In the genomic region with DNA sequence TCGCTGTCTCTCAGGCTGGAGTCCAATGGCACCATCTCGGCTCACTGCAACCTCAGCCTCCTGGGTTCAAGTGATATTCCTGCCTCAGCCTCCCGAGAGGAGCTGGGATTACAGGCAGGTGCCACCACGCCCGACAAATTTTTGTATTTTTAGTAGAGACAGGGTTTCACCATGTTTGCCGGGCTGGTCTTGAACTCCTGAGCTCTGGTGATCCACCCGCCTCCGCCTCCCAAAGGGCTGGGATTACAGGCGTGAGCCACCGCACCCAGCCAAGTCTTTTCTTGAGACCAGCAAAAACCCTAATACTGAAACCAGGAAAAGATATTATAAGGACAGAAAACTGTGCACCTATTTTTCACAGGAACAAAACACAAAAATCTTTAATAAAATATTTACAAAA, we compare ENCODE assay signal across 7 cellular contexts. TPM values are rescaled to one million over a fixed set of nuclear protein-coding genes. Genes with fewer than 3 reads are reported as not detected.
"Had no signal": no experiment of that assay in that cellular context is flagged by ENCODE, and none has a peak within 500 bp of the region (broad histone marks: within the 10 kb centered on the region; RNA-seq: fewer than 3 reads in every experiment).

No MANE protein-coding gene starts in this region.

RNA-seq across cellular contexts. Expression of a gene that starts 41.4 kb away (rescaled TPM):
- total RNA-seq: naive thymus-derived CD8-positive, alpha-beta T cell; natural killer cell; natural killer cell treated with Interleukin-12 subunit alpha and Interleukin-12 subunit beta and Interleukin-15 and Interleukin-18, amount 100 ng/mL, for 72 hours; osteocyte; pulmonary artery endothelial cell; renal cortical epithelial cell; right lobe of liver had no signal
- polyA plus RNA-seq: naive thymus-derived CD8-positive, alpha-beta T cell had no signal
